Comparison of ENCODE assay signal across 15 cellular contexts in the genomic region with DNA sequence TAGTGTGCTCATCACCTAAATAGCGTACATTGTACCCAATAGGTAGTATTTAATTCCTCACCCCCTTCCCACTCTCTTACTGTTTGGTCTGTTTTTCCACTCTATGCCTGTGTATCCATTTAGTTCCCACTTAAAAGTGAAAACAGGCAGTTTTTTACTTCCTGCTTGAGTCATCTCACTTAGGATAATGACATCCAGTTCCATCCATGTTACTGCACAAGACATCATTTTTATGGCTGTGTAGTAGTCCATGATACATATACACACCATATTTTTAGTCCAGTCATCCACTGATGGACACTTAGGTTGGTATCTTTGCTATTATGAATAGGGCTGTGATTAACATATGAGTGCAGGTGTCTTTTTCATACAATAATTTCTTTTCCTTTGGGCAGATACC. TPM values are rescaled to one million over a fixed set of nuclear protein-coding genes. Genes with fewer than 3 reads are reported as not detected.
DNase-seq lines count a peak whose midpoint lies in the region; ATAC-seq and TF ChIP-seq lines count a peak whose summit lies in the region.
"Had no signal": no experiment of that assay in that cellular context is flagged by ENCODE, and none has a peak within 500 bp of the region (broad histone marks: within the 10 kb centered on the region; RNA-seq: fewer than 3 reads in every experiment).

No MANE protein-coding gene starts in this region.

- intact Hi-C loops in heart right ventricle (cut with DNase I) = no loop called here

- peaks cover 54% of the 10 kb centered on the region for H3K4me1 Mint-ChIP-seq in activated T-helper 17 cell treated with anti-CD3 and anti-CD28 coated beads, Interleukin-2, amount 50 U/mL, for 72 hours

- H3K9me3 ChIP-seq in heart right ventricle = no peaks in the 10 kb centered on the region
- H3K9me3 ChIP-seq: BLaER1, gastroesophageal sphincter, Peyer's patch had no signal

- H3K27ac ChIP-seq in heart right ventricle = no peak overlapping the region
- H3K27ac ChIP-seq: BLaER1, gastroesophageal sphincter, Peyer's patch had no signal

- no peaks in the 10 kb centered on the region for H3K9me3 Mint-ChIP-seq in activated T-helper 17 cell treated with anti-CD3 and anti-CD28 coated beads, Interleukin-2, amount 50 U/mL, for 72 hours
- H3K9me3 Mint-ChIP-seq: activated T-helper 2 cell treated with anti-CD3 and anti-CD28 coated beads, Interferon-gamma antibody, Interleukin-2, Interleukin-4, amounts not matched to agents 10 μg/mL and 5 μg/mL and 100 μg/mL, durations not matched to agents 14 hours and 24 hours and 36 hours; type B pancreatic cell had no signal

- H3K4me3 ChIP-seq in heart right ventricle = no peak overlapping the region
- H3K4me3 ChIP-seq: BLaER1, gastroesophageal sphincter, Peyer's patch had no signal

- peaks cover 43% of the 10 kb centered on the region for H3K36me3 Mint-ChIP-seq in activated T-helper 17 cell treated with anti-CD3 and anti-CD28 coated beads, Interleukin-2, amount 50 U/mL, for 72 hours (ENCODE audit: low read depth)
- H3K36me3 Mint-ChIP-seq: type B pancreatic cell had no signal

- peaks cover 0 to 23% (median 9%) of the 10 kb centered on the region in 9 donors for H3K36me3 ChIP-seq in heart right ventricle

- no peaks in the 10 kb centered on the region for H3K27me3 Mint-ChIP-seq in activated T-helper 17 cell treated with anti-CD3 and anti-CD28 coated beads, Interleukin-2, amount 50 U/mL, for 72 hours
- H3K27me3 Mint-ChIP-seq: type B pancreatic cell had no signal

- peak; percentile 9 for DNase-seq in CD1c-positive myeloid dendritic cell (ENCODE audit: extremely low spot score)
- peak; percentile 44 for DNase-seq in ELR (ENCODE audit: low read depth)
- peak; percentile 22 to 38 for DNase-seq in lung microvascular endothelial cell (ENCODE audit: low read depth in 2 of 2)
- no peak for DNase-seq in AML-193 (lab: John Stamatoyannopoulos, UW)
- DNase-seq in heart right ventricle = no peak
- no peak for DNase-seq in HCEC 1CT
- DNase-seq: activated CD4-positive, alpha-beta T cell treated with anti-CD3 and anti-CD28 coated beads for 1 hour; NCI-H524; Peyer's patch had no signal

- 97 to 100% methylated on average over 1 of the region's 1 CpG for WGBS in heart right ventricle, 2 donors

- no peaks in the 10 kb centered on the region for H3K27me3 ChIP-seq in heart right ventricle
- H3K27me3 ChIP-seq: BLaER1, gastroesophageal sphincter, Peyer's patch had no signal

- H3K4me3 Mint-ChIP-seq in activated T-helper 17 cell treated with anti-CD3 and anti-CD28 coated beads, Interleukin-2, amount 50 U/mL, for 72 hours = peak overlapping the region; percentile 52
- H3K4me3 Mint-ChIP-seq: type B pancreatic cell had no signal

- peaks cover 0 to 61% (median 0%) of the 10 kb centered on the region in 9 donors for H3K4me1 ChIP-seq in heart right ventricle
- H3K4me1 ChIP-seq: BLaER1, gastroesophageal sphincter had no signal

- TF ChIP-seq CTCF in heart right ventricle (IDR thresholded peaks at IDR 0.05) = no peak

- no peak overlapping the region for H3K27ac Mint-ChIP-seq in activated T-helper 17 cell treated with anti-CD3 and anti-CD28 coated beads, Interleukin-2, amount 50 U/mL, for 72 hours
- H3K27ac Mint-ChIP-seq: activated T-helper 2 cell treated with anti-CD3 and anti-CD28 coated beads, Interferon-gamma antibody, Interleukin-2, Interleukin-4, amounts not matched to agents 10 μg/mL and 5 μg/mL and 100 μg/mL, durations not matched to agents 14 hours and 24 hours and 36 hours; type B pancreatic cell had no signal

- no peak for ATAC-seq in activated T-helper 17 cell treated with anti-CD3 and anti-CD28 coated beads, Interleukin-2, amount 50 U/mL, for 72 hours (replicated peaks)
- ATAC-seq in HG03520 (IDR thresholded peaks at IDR 0.05; ENCODE audit: unreplicated experiment) (no peak), heart right ventricle (no peak)
- ATAC-seq: gastroesophageal sphincter had no signal

RNA-seq across cellular contexts. Expression of gene STK17A, which starts 10.1 kb away (rescaled TPM):
- total RNA-seq in activated T-helper 17 cell treated with anti-CD3 and anti-CD28 coated beads, Interleukin-2, amount 50 U/mL, for 72 hours = 10 to 100 TPM; 47.6 to 71.7 TPM
- total RNA-seq in lung microvascular endothelial cell = 18.7 and 27.9 TPM in 2 replicates
- total RNA-seq in heart right ventricle = 10 to 100 TPM; 10.6 to 37.4 (median 23.3) TPM
- polyA plus RNA-seq in heart right ventricle = 10 to 100 TPM in 1 of 2 donors, 1 to 10 TPM in 1; 7.8 to 11.5 TPM

Comparison
In these comparisons a context has a peak if more than half of its experiments do, and no peak if none do; other contexts are left out.
1. DNase-seq: peak in CD1c-positive myeloid dendritic cell (single experiment), ELR (single experiment) and lung microvascular endothelial cell (2 of 2); none in AML-193 (0 of 2), heart right ventricle (0 of 2) and HCEC 1CT (single experiment).